Comparison of ENCODE assay signal across 30 cellular contexts in the genomic region with DNA sequence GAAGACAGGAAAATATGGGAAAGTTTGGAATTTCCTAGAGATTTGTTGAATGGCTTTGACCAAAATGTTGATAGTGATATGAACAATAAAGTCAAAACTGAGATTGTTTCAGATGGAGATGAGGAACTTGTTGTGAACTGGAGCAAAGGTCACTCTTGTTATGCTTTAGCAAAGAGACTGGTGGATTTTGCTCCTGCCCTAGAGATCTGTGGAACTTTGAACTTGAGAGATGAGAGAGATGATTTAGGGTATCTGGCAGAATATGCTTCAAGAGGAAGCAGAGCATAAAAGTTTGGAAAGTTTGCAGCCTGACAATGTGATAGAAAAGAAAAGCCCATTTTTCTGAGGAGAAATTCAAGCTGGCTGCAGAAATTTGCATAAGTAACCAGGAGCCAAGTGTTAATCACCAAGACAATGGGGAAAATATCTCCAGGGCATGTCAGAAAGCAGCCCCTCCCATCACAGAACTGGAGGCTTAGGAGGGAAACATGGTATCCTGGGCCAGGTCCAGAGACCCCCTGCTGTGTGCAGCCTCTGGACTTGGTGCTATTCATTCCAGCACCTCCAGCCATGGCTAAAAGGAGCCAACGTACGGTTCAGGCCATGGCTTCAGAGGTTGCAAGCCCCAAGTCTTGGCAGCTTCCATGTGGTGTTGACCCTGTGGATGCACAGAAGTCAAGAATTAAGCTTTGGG.
"Had no signal": no experiment of that assay in that cellular context is flagged by ENCODE, and none has a peak within 500 bp of the region (broad histone marks: within the 10 kb centered on the region; RNA-seq: fewer than 3 reads in every experiment).

No MANE protein-coding gene starts in this region.

- H3K9me3 ChIP-seq: colonic mucosa, esophagus muscularis mucosa, gastroesophageal sphincter, heart left ventricle, left ventricle myocardium inferior, lower lobe of right lung, right lobe of liver, testis, tibial nerve, upper lobe of left lung had no signal

- H3K27me3 ChIP-seq: colonic mucosa, esophagus muscularis mucosa, foreskin keratinocyte, gastroesophageal sphincter, heart left ventricle, hepatocyte, neural progenitor cell, right lobe of liver, testis, tibial nerve, upper lobe of left lung had no signal

- H3K79me2 ChIP-seq: hepatocyte, parathyroid adenoma had no signal

- ATAC-seq: gastroesophageal sphincter; heart left ventricle; left colon; lower lobe of right lung; naive thymus-derived CD4-positive, alpha-beta T cell had no signal

- H3K4me2 ChIP-seq: hepatocyte, neural progenitor cell had no signal

- H3K9ac ChIP-seq: neural progenitor cell, parathyroid adenoma had no signal

- H3K27me3 Mint-ChIP-seq: dendritic cell treated with granulocyte-macrophage colony-stimulating factor and Interleukin-4, amounts not matched to agents 40 ng/mL and 50 ng/mL, for 4 days; progenitor cell of endocrine pancreas had no signal

- H3K4me3 ChIP-seq: colonic mucosa, esophagus muscularis mucosa, gastroesophageal sphincter, heart left ventricle, hepatocyte, left ventricle myocardium inferior, lower lobe of right lung, neural progenitor cell, right lobe of liver, testis, tibial nerve, upper lobe of left lung had no signal

- DNase-seq: colonic mucosa; effector CD8-positive, alpha-beta T cell; foreskin keratinocyte; heart left ventricle; immature natural killer cell; islet precursor cell; kidney glomerular epithelial cell; left colon; left ventricle myocardium inferior; lower lobe of right lung; naive thymus-derived CD4-positive, alpha-beta T cell; right lobe of liver; small intestine; stimulated activated CD4-positive, alpha-beta T cell treated with anti-CD3 and anti-CD28 coated beads, Interleukin-15, amount 100 ng/mL, for 24 hours; stimulated activated CD4-positive, alpha-beta T cell treated with anti-CD3 and anti-CD28 coated beads, Interleukin-2, amount 100 ng/mL, for 48 hours; stimulated activated naive CD4-positive, alpha-beta T cell; substantia nigra; testis; upper lobe of left lung had no signal

- H3K36me3 ChIP-seq: colonic mucosa, esophagus muscularis mucosa, gastroesophageal sphincter, heart left ventricle, left ventricle myocardium inferior, lower lobe of right lung, neural progenitor cell, right lobe of liver, tibial nerve, upper lobe of left lung had no signal

- H3K4me3 Mint-ChIP-seq: dendritic cell treated with granulocyte-macrophage colony-stimulating factor and Interleukin-4, amounts not matched to agents 40 ng/mL and 50 ng/mL, for 4 days; immature natural killer cell; memory B cell; mesothelial cell of epicardium; naive thymus-derived CD4-positive, alpha-beta T cell; nephron; neural progenitor cell had no signal

- H3K27ac ChIP-seq: colonic mucosa, esophagus muscularis mucosa, foreskin keratinocyte, gastroesophageal sphincter, heart left ventricle, hepatocyte, left ventricle myocardium inferior, lower lobe of right lung, neural progenitor cell, parathyroid adenoma, right lobe of liver, testis, tibial nerve, upper lobe of left lung had no signal

- H3K27ac Mint-ChIP-seq: dendritic cell treated with granulocyte-macrophage colony-stimulating factor and Interleukin-4, amounts not matched to agents 40 ng/mL and 50 ng/mL, for 4 days; immature natural killer cell; memory B cell; mesothelial cell of epicardium; naive thymus-derived CD4-positive, alpha-beta T cell; nephron; neural progenitor cell; progenitor cell of endocrine pancreas had no signal

- H3K4me1 Mint-ChIP-seq: immature natural killer cell; memory B cell; naive thymus-derived CD4-positive, alpha-beta T cell; neural progenitor cell had no signal

- H3K4me1 ChIP-seq: colonic mucosa, esophagus muscularis mucosa, gastroesophageal sphincter, left ventricle myocardium inferior, lower lobe of right lung, neural progenitor cell, parathyroid adenoma, right lobe of liver, testis, upper lobe of left lung had no signal
